ENCODE assay signal across 17 cellular contexts in genomic region chr16:85401370-85401916, GRCh38.
DNase-seq lines count a peak whose midpoint lies in the region; ATAC-seq and TF ChIP-seq lines count a peak whose summit lies in the region.
"Had no signal": no experiment of that assay in that cellular context is flagged by ENCODE, and none has a peak within 500 bp of the region (broad histone marks: within the 10 kb centered on the region; RNA-seq: fewer than 3 reads in every experiment).

No MANE protein-coding gene starts in this region.

- peaks cover 12% of the 10 kb centered on the region for H3K4me1 ChIP-seq in RWPE2 (ENCODE audit: insufficient read depth, poor library complexity, severe bottlenecking)
- peaks cover 20% of the 10 kb centered on the region for H3K4me1 ChIP-seq in left ventricle myocardium inferior

- H3K4me3 ChIP-seq in RWPE2 (ENCODE audit: severe bottlenecking), result no peak overlapping the region
- no peak overlapping the region for H3K4me3 ChIP-seq in left ventricle myocardium inferior
- H3K4me3 ChIP-seq: neural progenitor cell, tibial artery had no signal

- DNase-seq in activated effector memory CD4-positive, alpha-beta T cell treated with anti-CD3 and anti-CD28 coated beads, Interleukin-2, amount 50 U/mL, for 16 hours, result peak; percentile 57
- no peak for DNase-seq in activated effector memory CD4-positive, alpha-beta T cell treated with Interleukin-2 at 50 U/mL for 16 hours
- DNase-seq in RWPE2 (ENCODE audit: low spot score), result peak; percentile 53
- DNase-seq in left ventricle myocardium inferior, result peak; percentile 5
- DNase-seq in posterior vena cava (ENCODE audit: low spot score), result peak; percentile 74
- no peak for DNase-seq in DMS79 (lab: John Stamatoyannopoulos, UW)
- no peak for DNase-seq in amygdala (lab: John Stamatoyannopoulos, UW)
- no peak for DNase-seq in UCSD-AML1 (lab: John Stamatoyannopoulos, UW; ENCODE audit: unreplicated experiment)
- DNase-seq: cortex of kidney; hippocampal formation; NCI-H69; SHP77 treated with DMSO at 0.1 percent for 48 hours; stimulated activated naive CD4-positive, alpha-beta T cell treated with Interleukin-2 at 50 U/mL for 16 hours; WERI-Rb-1 had no signal

- TF ChIP-seq CTCF in RWPE2 (IDR thresholded peaks at IDR 0.05; ENCODE audit: poor library complexity, severe bottlenecking) (no peak), left ventricle myocardium inferior (IDR thresholded peaks at IDR 0.05; ENCODE audit: borderline replicate concordance) (no peak)

- intact Hi-C loops in left ventricle myocardium inferior (cut with micrococcal nuclease) (no loop called here), posterior vena cava (cut with DNase I) (no loop called here)

- H3K36me3 ChIP-seq in RWPE2 (ENCODE audit: low read depth) (no peaks in the 10 kb centered on the region), left ventricle myocardium inferior (no peaks in the 10 kb centered on the region)
- H3K36me3 ChIP-seq: neural progenitor cell, tibial artery, WERI-Rb-1 had no signal

- no peaks in the 10 kb centered on the region for H3K27me3 ChIP-seq in RWPE2 (ENCODE audit: insufficient read depth, poor library complexity, severe bottlenecking)
- H3K27me3 ChIP-seq in left ventricle myocardium inferior (ENCODE audit: low read depth), result no peaks in the 10 kb centered on the region
- H3K27me3 ChIP-seq: neural progenitor cell, tibial artery had no signal

- H3K27ac ChIP-seq in RWPE2 (ENCODE audit: poor library complexity, severe bottlenecking) (no peak overlapping the region), left ventricle myocardium inferior (replicated peaks) (no peak overlapping the region)
- H3K27ac ChIP-seq: neural progenitor cell, tibial artery, WERI-Rb-1 had no signal

- H3K9me3 ChIP-seq in RWPE2 (ENCODE audit: severe bottlenecking), result no peaks in the 10 kb centered on the region
- H3K9me3 ChIP-seq in left ventricle myocardium inferior (replicated peaks), result no peaks in the 10 kb centered on the region
- H3K9me3 ChIP-seq: tibial artery had no signal

- ATAC-seq in RWPE2 (ENCODE audit: low read depth), result no peak
- ATAC-seq: CD8-positive, alpha-beta T cell had no signal

Comparison
In these comparisons a context has a peak if more than half of its experiments do, and no peak if none do; other contexts are left out.
1. DNase-seq: peak in activated effector memory CD4-positive, alpha-beta T cell treated with anti-CD3 and anti-CD28 coated beads, Interleukin-2, amount 50 U/mL, for 16 hours (single experiment), RWPE2 (single experiment), left ventricle myocardium inferior (single experiment) and posterior vena cava (single experiment); none in activated effector memory CD4-positive, alpha-beta T cell treated with Interleukin-2 at 50 U/mL for 16 hours (single experiment), DMS79 (single experiment), amygdala (0 of 56) and UCSD-AML1 (single experiment).